In genomic region chr18:74233933-74234325, GRCh38 we compare ENCODE assay signal across 22 cellular contexts. TPM values are rescaled to one million over a fixed set of nuclear protein-coding genes. Genes with fewer than 3 reads are reported as not detected.
DNase-seq lines count a peak whose midpoint lies in the region; ATAC-seq and TF ChIP-seq lines count a peak whose summit lies in the region.
"Had no signal": no experiment of that assay in that cellular context is flagged by ENCODE, and none has a peak within 500 bp of the region (broad histone marks: within the 10 kb centered on the region; RNA-seq: fewer than 3 reads in every experiment).

No MANE protein-coding gene starts in this region.

- no peak for TF ChIP-seq CTCF in heart left ventricle (IDR thresholded peaks at IDR 0.05)
- no peak for TF ChIP-seq CTCF in left lung (IDR thresholded peaks at IDR 0.05)

- no peaks in the 10 kb centered on the region for H3K27me3 ChIP-seq in right cardiac atrium (ENCODE audit: control insufficient read depth, insufficient read depth)
- H3K27me3 ChIP-seq in heart left ventricle = peaks cover 0 to 3% (median 0%) of the 10 kb centered on the region in 9 donors
- H3K27me3 ChIP-seq in left lung = no peaks in the 10 kb centered on the region
- H3K27me3 ChIP-seq: gastrocnemius medialis had no signal

- intact Hi-C loops in right cardiac atrium (cut with DNase I) (no loop called here), heart left ventricle (cut with DNase I) (no loop called here), left lung (cut with DNase I) (no loop called here), sciatic nerve (cut with DNase I) (no loop called here)

- no peak overlapping the region for H3K4me3 ChIP-seq in right cardiac atrium (ENCODE audit: low read length)
- no peak overlapping the region for H3K4me3 ChIP-seq in heart left ventricle
- no peak overlapping the region for H3K4me3 ChIP-seq in left lung
- H3K4me3 ChIP-seq: gastrocnemius medialis had no signal

- H3K4me1 ChIP-seq in right cardiac atrium (ENCODE audit: control insufficient read depth, insufficient read depth, low read length) (no peaks in the 10 kb centered on the region), heart left ventricle (peaks cover 0 to 18% (median 5%) of the 10 kb centered on the region in 12 donors), left lung (peaks cover 11 to 16% of the 10 kb centered on the region in 2 donors)
- H3K4me1 ChIP-seq: gastrocnemius medialis had no signal

- no peaks in the 10 kb centered on the region for H3K36me3 ChIP-seq in heart left ventricle
- H3K36me3 ChIP-seq in left lung = no peaks in the 10 kb centered on the region
- H3K36me3 ChIP-seq: gastrocnemius medialis had no signal

- H3K9me3 ChIP-seq in right cardiac atrium (ENCODE audit: control insufficient read depth, low read length) (no peaks in the 10 kb centered on the region), heart left ventricle (no peaks in the 10 kb centered on the region), left lung (no peaks in the 10 kb centered on the region)
- H3K9me3 ChIP-seq: gastrocnemius medialis had no signal

- no peak for TF ChIP-seq POLR2A in heart left ventricle (IDR thresholded peaks at IDR 0.05)

- ATAC-seq in right cardiac atrium (peak; percentile 7 to 16), heart left ventricle (no peak), left lung (peak; percentile 8), sciatic nerve (peak; percentile 73)
- ATAC-seq: HCT116 had no signal

- WGBS in right cardiac atrium = 33% methylated on average over 3 of the region's 3 CpGs
- WGBS in heart left ventricle, 4 donors = 43 to 61% (median 49%) methylated on average over 3 of the region's 3 CpGs

- H3K27ac ChIP-seq in right cardiac atrium (ENCODE audit: low read length) (no peak overlapping the region), heart left ventricle (peak overlapping the region in 1 of 12 donors; percentile 75), left lung (peak overlapping the region in 1 of 2 donors; percentile 57)
- H3K27ac ChIP-seq: RWPE1 had no signal

- DNase-seq in right cardiac atrium = no peak
- no peak for DNase-seq in heart left ventricle
- no peak for DNase-seq in left lung
- DNase-seq in sciatic nerve (ENCODE audit: low spot score) = no peak
- no peak for DNase-seq in NCI-H524 treated with DMSO at 0.1 percent for 48 hours (lab: John Stamatoyannopoulos, UW)
- no peak for DNase-seq in activated effector memory CD4-positive, alpha-beta T cell treated with Interleukin-2 at 50 U/mL for 16 hours
- no peak for DNase-seq in GM19240 (ENCODE audit: insufficient read length, low spot score)
- DNase-seq in NAMALWA (ENCODE audit: low spot score) = no peak
- DNase-seq: activated CD4-positive, alpha-beta T cell treated with anti-CD3 and anti-CD28 coated beads, Interleukin-2, amount 10 ng/mL, durations not matched to agents 24 days and 14 days; activated CD8-positive, alpha-beta memory T cell treated with anti-CD3 and anti-CD28 coated beads, Interleukin-2, amount 50 U/mL, for 4 hours; activated gamma-delta T cell treated with Interleukin-2 at 50 U/mL for 16 hours; anterior cingulate cortex; CD4-positive, CD25-positive, alpha-beta regulatory T cell; DMS79; gastrocnemius medialis; NCI-H146; NK-92 treated with Interleukin-12 subunit alpha and Interleukin-12 subunit beta, amount 100 ng/mL, for 24 hours; nucleus accumbens; stimulated activated CD4-positive, alpha-beta T cell treated with anti-CD3 and anti-CD28 coated beads, Interleukin-12 subunit alpha, Interleukin-12 subunit beta, amount 100 ng/mL, for 4 hours; SW 1271 had no signal

RNA-seq across cellular contexts. Expression of gene CYB5A, which starts 57.8 kb away (rescaled TPM):
- total RNA-seq in right cardiac atrium = 10 to 100 TPM; 40.4 to 53.6 (median 48.8) TPM
- polyA plus RNA-seq in right cardiac atrium = 91.8 TPM
- 100 to 1,000 TPM in 4 of 9 donors, 10 to 100 TPM in 5; 46.5 to 146 (median 83.3) TPM for total RNA-seq in heart left ventricle
- 10 to 100 TPM; 50.7 to 56.4 TPM for polyA plus RNA-seq in heart left ventricle
- total RNA-seq in left lung = 100 to 1,000 TPM; 347 to 508 TPM
- 117 TPM for total RNA-seq in sciatic nerve

Comparison
In these comparisons a context has a peak if more than half of its experiments do, and no peak if none do; other contexts are left out.
1. ATAC-seq: peak in right cardiac atrium (2 of 2), left lung (single experiment) and sciatic nerve (single experiment); none in heart left ventricle (0 of 4).